ENCODE assay signal across 15 cellular contexts in genomic region chr12:124425667-124426066, GRCh38.
"Had no signal": no experiment of that assay in that cellular context is flagged by ENCODE, and none has a peak within 500 bp of the region (broad histone marks: within the 10 kb centered on the region; RNA-seq: fewer than 3 reads in every experiment).

No MANE protein-coding gene starts in this region.

- ATAC-seq: effector memory CD8-positive, alpha-beta T cell; left cardiac atrium; mucosa of descending colon had no signal

- H3K27me3 Mint-ChIP-seq: dendritic cell treated with granulocyte-macrophage colony-stimulating factor and Interleukin-4, amounts not matched to agents 40 ng/mL and 50 ng/mL, for 4 days; effector memory CD8-positive, alpha-beta T cell had no signal

- DNase-seq: activated CD4-positive, alpha-beta T cell treated with anti-CD3 and anti-CD28 coated beads, Interleukin-2, amount 50 U/mL, for 1 hour; activated naive CD4-positive, alpha-beta T cell treated with anti-CD3 and anti-CD28 coated beads, Interleukin-2, amount 50 U/mL, for 16 hours; activated T-cell treated with anti-CD3 and anti-CD28 coated beads, Interleukin-2, amount 50 U/mL, for 1 hour; adrenal gland; central memory CD4-positive, alpha-beta T cell; effector memory CD8-positive, alpha-beta T cell; left cardiac atrium; mucosa of descending colon; retina; small intestine; T-helper 2 cell; trophoblast cell had no signal

- H3K27ac ChIP-seq: parathyroid adenoma had no signal

- H3K9me3 ChIP-seq: adrenal gland, mucosa of descending colon had no signal

- H3K4me1 ChIP-seq: parathyroid adenoma had no signal

- H3K4me3 Mint-ChIP-seq: dendritic cell treated with granulocyte-macrophage colony-stimulating factor and Interleukin-4, amounts not matched to agents 40 ng/mL and 50 ng/mL, for 4 days; effector memory CD8-positive, alpha-beta T cell had no signal

- H3K9ac ChIP-seq: parathyroid adenoma had no signal

- H3K27me3 ChIP-seq: adrenal gland had no signal

- H3K4me3 ChIP-seq: adrenal gland, lung, mucosa of descending colon had no signal

- H2AFZ ChIP-seq: parathyroid adenoma had no signal

- H3K9me3 Mint-ChIP-seq: dendritic cell treated with granulocyte-macrophage colony-stimulating factor and Interleukin-4, amounts not matched to agents 40 ng/mL and 50 ng/mL, for 4 days; effector memory CD8-positive, alpha-beta T cell had no signal
